In the genomic region with DNA sequence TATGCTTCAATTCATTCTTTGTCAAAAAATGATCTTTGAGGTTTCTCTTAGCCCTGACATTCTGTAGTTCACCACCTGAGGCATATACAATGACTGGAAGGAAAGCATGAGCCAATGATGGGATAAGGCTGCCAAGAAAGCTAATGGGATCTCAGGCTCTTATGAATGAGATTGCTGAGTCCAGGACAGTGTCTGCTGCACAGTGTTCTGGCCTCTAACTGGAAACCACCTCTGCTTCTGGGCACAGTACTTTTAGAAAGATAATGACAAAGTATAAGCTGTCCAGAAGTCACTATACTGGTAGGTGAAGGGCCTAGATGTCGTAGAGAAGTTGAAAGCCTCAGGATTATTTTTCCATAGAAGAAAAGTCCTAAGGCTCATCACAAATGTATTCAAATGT, we compare ENCODE assay signal across 27 cellular contexts.
"Had no signal": no experiment of that assay in that cellular context is flagged by ENCODE, and none has a peak within 500 bp of the region (broad histone marks: within the 10 kb centered on the region; RNA-seq: fewer than 3 reads in every experiment).

No MANE protein-coding gene starts in this region.

- H3K36me3 ChIP-seq: esophagus muscularis mucosa, left lung, lower lobe of right lung, ovary, suprapubic skin, transverse colon, upper lobe of right lung, uterus had no signal

- H3K4me3 ChIP-seq: coronary artery, esophagus muscularis mucosa, left lung, lower lobe of right lung, ovary, smooth muscle cell, suprapubic skin, transverse colon, upper lobe of right lung, uterus had no signal

- H3K27me3 ChIP-seq: esophagus muscularis mucosa, left lung, ovary, suprapubic skin, transverse colon, upper lobe of right lung, uterus had no signal

- DNase-seq: dermis blood vessel endothelial cell; effector memory CD4-positive, alpha-beta T cell; hypothalamus; immature natural killer cell; islet precursor cell; left lung; lower lobe of right lung; natural killer cell; occipital lobe; ovary; posterior cingulate gyrus; stimulated activated CD4-positive, alpha-beta T cell treated with anti-CD3 and anti-CD28 coated beads, Interleukin-12 subunit alpha, Interleukin-12 subunit beta, amount 100 ng/mL, for 4 hours; stimulated activated CD4-positive, alpha-beta T cell treated with anti-CD3 and anti-CD28 coated beads, Interleukin-1b, Interleukin-23, amount 100 ng/mL, for 48 hours; stimulated activated CD4-positive, alpha-beta T cell treated with anti-CD3 and anti-CD28 coated beads, Interleukin-4, amount 100 ng/mL, for 1 hour; stimulated activated CD8-positive, alpha-beta memory T cell treated with anti-CD3 and anti-CD28 coated beads, Interleukin-4, amount 100 ng/mL, for 48 hours; stimulated activated naive CD4-positive, alpha-beta T cell; stimulated activated naive CD8-positive, alpha-beta T cell treated with anti-CD3 and anti-CD28 coated beads, Interleukin-15, amount 100 ng/mL, for 72 hours; transverse colon; upper lobe of right lung; uterus had no signal

- H3K27ac ChIP-seq: coronary artery, esophagus muscularis mucosa, left lung, lower lobe of right lung, ovary, suprapubic skin, transverse colon, upper lobe of right lung, uterus had no signal

- FAIRE-seq: endothelial cell of umbilical vein, frontal cortex had no signal

- H3K4me2 ChIP-seq: smooth muscle cell had no signal

- H3K4me1 ChIP-seq: transverse colon, uterus had no signal

- ATAC-seq: left lung; lower lobe of right lung; natural killer cell; sciatic nerve; stimulated activated naive CD8-positive, alpha-beta T cell treated with anti-CD3 and anti-CD28 coated beads, Interleukin-15, amount 100 ng/mL, for 72 hours; upper lobe of right lung had no signal

- H3K9me3 ChIP-seq: esophagus muscularis mucosa, lower lobe of right lung, ovary, suprapubic skin, transverse colon, upper lobe of right lung, uterus had no signal
